ENCODE assay signal across 14 cellular contexts in the genomic region with DNA sequence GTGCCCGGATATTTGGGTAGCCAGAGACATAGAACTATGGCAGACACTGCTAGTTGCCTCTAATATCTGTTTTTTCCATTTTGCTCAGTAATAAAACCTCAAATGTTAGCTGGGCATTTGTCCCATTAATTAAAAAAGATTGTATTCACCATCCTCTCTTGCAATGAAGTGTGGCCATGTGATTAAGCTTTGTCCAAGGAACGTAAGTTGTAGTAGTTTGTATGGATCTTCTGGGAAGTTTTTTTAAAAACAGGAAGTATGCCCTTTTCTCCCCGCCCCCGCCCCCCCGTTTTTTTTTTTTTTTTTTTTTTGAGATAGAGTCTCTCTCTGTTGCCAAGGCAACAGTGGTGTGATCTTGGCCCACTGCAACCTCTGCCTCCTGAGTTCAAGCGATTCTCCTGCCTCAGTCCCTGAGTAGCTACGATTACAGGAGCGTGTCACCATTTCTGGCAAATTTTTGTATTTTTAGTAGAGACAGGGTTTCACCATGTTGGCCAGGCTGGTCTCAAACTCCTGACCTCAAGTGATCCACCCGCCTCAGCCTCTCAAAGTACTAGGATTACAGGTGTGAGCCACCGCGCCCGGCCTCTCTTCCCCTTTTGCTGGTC. TPM values are rescaled to one million over a fixed set of nuclear protein-coding genes. Genes with fewer than 3 reads are reported as not detected.
DNase-seq lines count a peak whose midpoint lies in the region; ATAC-seq, FAIRE-seq and TF ChIP-seq lines count a peak whose summit lies in the region.
"Had no signal": no experiment of that assay in that cellular context is flagged by ENCODE, and none has a peak within 500 bp of the region (broad histone marks: within the 10 kb centered on the region; RNA-seq: fewer than 3 reads in every experiment).

No MANE protein-coding gene starts in this region.

- H3K27ac ChIP-seq in GM12878 (ENCODE audit: control insufficient read depth, insufficient read depth) (no peak overlapping the region), prostate gland (peak overlapping the region; percentile 86 to 88)

- TF ChIP-seq POLR2A in GM12878 (IDR thresholded peaks at IDR 0.05; ENCODE audit: low read depth, low read length) (no peak), prostate gland (IDR thresholded peaks at IDR 0.05) (no peak)

- RAD21 ChIA-PET in GM12878 (lab: Charles Lee; ENCODE audit: unreplicated experiment), result no interaction called here

- SMC1A ChIA-PET in GM12878 (lab: Charles Lee; ENCODE audit: uncharacterized antibody, unreplicated experiment), result interaction anchor here (1.2 to 1.4 kb wide), 2 partner anchors 42 to 47 kb away, joined by 3 read pairs; no protein-coding TSS in a partner anchor

- peaks cover 7% of the 10 kb centered on the region for H3K79me2 ChIP-seq in GM12878 (ENCODE audit: control insufficient read depth, insufficient read depth, low read length)

- no peak overlapping the region for H3K9ac ChIP-seq in GM12878 (ENCODE audit: control insufficient read depth, insufficient read depth, low read length)

- no TSS peak for BruUV-seq in GM12878 (replicated peaks; lab: Mats Ljungman, UMichigan)

- no peak for TF ChIP-seq EP300 in GM12878 (IDR thresholded peaks at IDR 0.05; ENCODE audit: borderline replicate concordance in 1 of 2, control insufficient read depth in 1 of 2, low read depth in 2 of 2, low read length in 2 of 2)

- H3K36me3 ChIP-seq in GM12878 (ENCODE audit: control insufficient read depth in 2 of 2, insufficient read depth in 2 of 2, low read length in 1 of 2), result no peaks in the 10 kb centered on the region
- no peaks in the 10 kb centered on the region for H3K36me3 ChIP-seq in prostate gland
- H3K36me3 ChIP-seq: spleen, upper lobe of right lung had no signal

- CTCF ChIA-PET in GM12878 (lab: Yijun Ruan, JAX), result interaction anchor here (1.6 kb wide), 1 partner anchor 216 kb away, joined by 3 read pairs; no protein-coding TSS in a partner anchor

- no peaks in the 10 kb centered on the region; a peak in 1 of 4 replicates for H3K27me3 ChIP-seq in GM12878 (replicated peaks in 1 of 2; ENCODE audit: control insufficient read depth in 2 of 2, insufficient read depth in 2 of 2, low read length in 1 of 2)
- no peaks in the 10 kb centered on the region for H3K27me3 ChIP-seq in prostate gland (replicated peaks; ENCODE audit: insufficient read depth)
- H3K27me3 ChIP-seq: spleen, upper lobe of right lung had no signal

- WGBS in GM12878 (ENCODE audit: insufficient coverage, insufficient replicate concordance, low lambda C conversion rate, missing lambda C conversion rate), result 84% methylated on average over 9 of the region's 12 CpGs
- WGBS in prostate gland, result 72% methylated on average over 12 of the region's 12 CpGs

- intact Hi-C loops in GM12878 (cut with micrococcal nuclease; ENCODE audit: unreplicated experiment), result loop anchor here (10.0 kb wide), 1 partner anchor 49 kb away; no protein-coding TSS in a partner anchor
- intact Hi-C loops in prostate gland (cut with DNase I), result no loop called here
- intact Hi-C loops in left cardiac atrium (cut with DNase I), result loop anchor here (5.0 to 10.0 kb wide), 3 partner anchors 51 to 91 kb away; a partner anchor contains a TSS

- TF ChIP-seq CTCF in GM12878 (IDR thresholded peaks at IDR 0.05 in 2 of 3, conservative IDR thresholded peaks at IDR 0.05 in 1 of 3; ENCODE audit: control insufficient read depth in 2 of 3, extremely low read depth in 1 of 3, insufficient read depth in 1 of 3, low read depth in 3 of 3, low read length in 3 of 3), result no peak
- no peak for TF ChIP-seq CTCF in prostate gland (IDR thresholded peaks at IDR 0.05)
- no peak for TF ChIP-seq CTCF in GM20000 (IDR thresholded peaks at IDR 0.05; ENCODE audit: extremely low read depth, missing control alignments)

- H3K4me1 ChIP-seq in GM12878 (ENCODE audit: control insufficient read depth, insufficient read depth, low read length), result no peaks in the 10 kb centered on the region; the same call in 1 of the 2 replicates
- H3K4me1 ChIP-seq in prostate gland (replicated peaks), result peaks cover 3% of the 10 kb centered on the region

- no peak overlapping the region for H3K4me3 ChIP-seq in GM12878
- H3K4me3 ChIP-seq in prostate gland, result no peak overlapping the region

- in situ Hi-C loops in GM12878 (cut with MboI), result no loop called here

- TF ChIP-seq RAD21 in GM12878 (IDR thresholded peaks at IDR 0.05; ENCODE audit: insufficient read depth, low read depth, low read length), result no peak

- POLR2A ChIA-PET in GM12878 (lab: Charles Lee), result interaction anchor here (0.6 to 0.9 kb wide), 3 partner anchors 46 to 1301 kb away, joined by 3 to 5 read pairs (median 4); a partner anchor contains a TSS

- H4K20me1 ChIP-seq in GM12878 (ENCODE audit: control insufficient read depth, insufficient read depth), result no peaks in the 10 kb centered on the region

- no peak overlapping the region for H2AFZ ChIP-seq in GM12878 (ENCODE audit: control insufficient read depth, low read depth, low read length)

- FAIRE-seq in GM12878 (lab: Jason Lieb, UNC), result no peak

- H3K4me2 ChIP-seq in GM12878 (ENCODE audit: control insufficient read depth, insufficient read depth), result no peak overlapping the region

- no peak for ATAC-seq in GM12878
- ATAC-seq in left cardiac atrium, result no peak
- ATAC-seq: upper lobe of right lung had no signal

- H3K9me3 ChIP-seq in GM12878 (replicated peaks; ENCODE audit: control insufficient read depth, insufficient read depth, low read length) (no peaks in the 10 kb centered on the region), prostate gland (no peaks in the 10 kb centered on the region)
- H3K9me3 ChIP-seq: spleen, upper lobe of right lung had no signal

- DNase-seq in DMS53 (lab: John Stamatoyannopoulos, UW) (peak; percentile 55), DMS53 treated with DMSO at 0.1 percent for 48 hours (lab: John Stamatoyannopoulos, UW; ENCODE audit: unreplicated experiment) (no peak), M059J (ENCODE audit: low read depth) (peak; percentile 13), GM12878 (ENCODE audit: low read depth, low spot score) (no peak), prostate gland (ENCODE audit: low spot score) (no peak), mucosa of gallbladder (ENCODE audit: low spot score) (no peak), GM20000 (ENCODE audit: low spot score) (no peak), left cardiac atrium (no peak)
- DNase-seq: activated CD4-positive, CD25-positive, alpha-beta regulatory T cell treated with anti-CD3 and anti-CD28 coated beads, Interleukin-2, amount 50 U/mL, for 72 hours; effector CD4-positive, alpha-beta T cell; GOT3; NCI-H526; spleen; upper lobe of right lung had no signal

TF ChIP-seq in GM12878, 131 proteins besides CTCF, POLR2A, EP300 and RAD21 (continues in another document):
- TF ChIP-seq IKZF1 (conservative IDR thresholded peaks at IDR 0.05) (0 out of 2 replicates have a peak, but pooled peaks have one; percentile 26), MTA2 (IDR thresholded peaks at IDR 0.05; ENCODE audit: low read depth) (no peak), LARP7 (IDR thresholded peaks at IDR 0.05) (no peak), SREBF2 (IDR thresholded peaks at IDR 0.05; ENCODE audit: low read length) (no peak), SPI1 (IDR thresholded peaks at IDR 0.05; ENCODE audit: borderline replicate concordance, insufficient read depth, low read depth, low read length) (no peak)
- TF ChIP-seq, protein P1, sequence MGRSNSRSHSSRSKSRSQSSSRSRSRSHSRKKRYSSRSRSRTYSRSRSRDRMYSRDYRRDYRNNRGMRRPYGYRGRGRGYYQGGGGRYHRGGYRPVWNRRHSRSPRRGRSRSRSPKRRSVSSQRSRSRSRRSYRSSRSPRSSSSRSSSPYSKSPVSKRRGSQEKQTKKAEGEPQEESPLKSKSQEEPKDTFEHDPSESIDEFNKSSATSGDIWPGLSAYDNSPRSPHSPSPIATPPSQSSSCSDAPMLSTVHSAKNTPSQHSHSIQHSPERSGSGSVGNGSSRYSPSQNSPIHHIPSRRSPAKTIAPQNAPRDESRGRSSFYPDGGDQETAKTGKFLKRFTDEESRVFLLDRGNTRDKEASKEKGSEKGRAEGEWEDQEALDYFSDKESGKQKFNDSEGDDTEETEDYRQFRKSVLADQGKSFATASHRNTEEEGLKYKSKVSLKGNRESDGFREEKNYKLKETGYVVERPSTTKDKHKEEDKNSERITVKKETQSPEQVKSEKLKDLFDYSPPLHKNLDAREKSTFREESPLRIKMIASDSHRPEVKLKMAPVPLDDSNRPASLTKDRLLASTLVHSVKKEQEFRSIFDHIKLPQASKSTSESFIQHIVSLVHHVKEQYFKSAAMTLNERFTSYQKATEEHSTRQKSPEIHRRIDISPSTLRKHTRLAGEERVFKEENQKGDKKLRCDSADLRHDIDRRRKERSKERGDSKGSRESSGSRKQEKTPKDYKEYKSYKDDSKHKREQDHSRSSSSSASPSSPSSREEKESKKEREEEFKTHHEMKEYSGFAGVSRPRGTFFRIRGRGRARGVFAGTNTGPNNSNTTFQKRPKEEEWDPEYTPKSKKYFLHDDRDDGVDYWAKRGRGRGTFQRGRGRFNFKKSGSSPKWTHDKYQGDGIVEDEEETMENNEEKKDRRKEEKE (IDR thresholded peaks at IDR 0.05), result no peak

RNA-seq across cellular contexts. Expression of a gene that starts 1.7 kb away (rescaled TPM):
- total RNA-seq in M059J (2014; rRNA removed; shearing (Covaris generic)), result 12.8 and 20.0 TPM in 2 replicates
- 54.0 and 135 TPM in 2 replicates for total RNA-seq in GM12878 (2013; cell fraction: nucleolus; rRNA removed)
- total RNA-seq in GM12878 (2014; rRNA removed), result 13.1 and 16.5 TPM in 2 replicates
- 24.2 and 24.6 TPM in 2 replicates for total RNA-seq in GM12878 (2014; rRNA removed; fragmentation: Illumina TruSeq; extraction: Trizol)
- total RNA-seq in GM12878 (2021), result 15.9 and 16.8 TPM in 2 replicates
- polyA plus RNA-seq in GM12878 (2011; ENCODE audit: low read depth), result 3.5 TPM
- polyA plus RNA-seq in GM12878 (2011; rRNA removed), result 23.3 and 37.4 TPM in 2 replicates
- polyA plus RNA-seq in GM12878 (2011; cell fraction: cytosol; rRNA removed), result 16.6 and 21.6 TPM in 2 replicates
- 12.2 and 13.3 TPM in 2 replicates for polyA plus RNA-seq in GM12878 (2011; cell fraction: nucleus; rRNA removed)
- 5.6 and 9.4 TPM in 2 replicates for polyA plus RNA-seq in GM12878 (2012)
- 10.7 and 12.8 TPM in 2 replicates for polyA plus RNA-seq in GM12878 (2014; fragmentation: Illumina TruSeq; extraction: Trizol)
- polyA plus RNA-seq in GM12878 (2014; fragmentation: Nextera tagmentation; extraction: Ambion mirVana), result 1 to 10 TPM; 7.2 to 9.1 TPM
- 8.6 and 117 TPM in 2 replicates for polyA plus RNA-seq in GM12878 (2014; rRNA removed)
- 10 to 100 TPM in 1 of 2 experiments, 1 to 10 TPM in 1; 9.2 to 12.7 TPM for polyA plus RNA-seq in GM12878 (2016; fragmentation: Nextera tagmentation; extraction: Ambion mirVana)
- 37.5 and 61.0 TPM in 2 replicates for polyA minus RNA-seq in GM12878 (2011; rRNA and poly(A)+ RNA removed)
- 11.4 and 14.7 TPM in 2 replicates for polyA minus RNA-seq in GM12878 (2011; cell fraction: cytosol; rRNA and poly(A)+ RNA removed)
- 50.2 and 102 TPM in 2 replicates for polyA minus RNA-seq in GM12878 (2011; cell fraction: nucleus; rRNA and poly(A)+ RNA removed)
- total RNA-seq in prostate gland, result 10 to 100 TPM; 22.3 to 42.1 TPM
- total RNA-seq in mucosa of gallbladder, result 23.7 TPM
- total RNA-seq in left cardiac atrium, result 10 to 100 TPM; 23.1 to 30.8 TPM

Comparison
In these comparisons a context has a peak if more than half of its experiments do, and no peak if none do; other contexts are left out.
1. DNase-seq: peak in DMS53 (single experiment) and M059J (single experiment); none in DMS53 treated with DMSO at 0.1 percent for 48 hours (single experiment), GM12878 (single experiment), prostate gland (single experiment), mucosa of gallbladder (single experiment), GM20000 (single experiment) and left cardiac atrium (single experiment).